8 cellular contexts compared by ENCODE assay signal in the genomic region with DNA sequence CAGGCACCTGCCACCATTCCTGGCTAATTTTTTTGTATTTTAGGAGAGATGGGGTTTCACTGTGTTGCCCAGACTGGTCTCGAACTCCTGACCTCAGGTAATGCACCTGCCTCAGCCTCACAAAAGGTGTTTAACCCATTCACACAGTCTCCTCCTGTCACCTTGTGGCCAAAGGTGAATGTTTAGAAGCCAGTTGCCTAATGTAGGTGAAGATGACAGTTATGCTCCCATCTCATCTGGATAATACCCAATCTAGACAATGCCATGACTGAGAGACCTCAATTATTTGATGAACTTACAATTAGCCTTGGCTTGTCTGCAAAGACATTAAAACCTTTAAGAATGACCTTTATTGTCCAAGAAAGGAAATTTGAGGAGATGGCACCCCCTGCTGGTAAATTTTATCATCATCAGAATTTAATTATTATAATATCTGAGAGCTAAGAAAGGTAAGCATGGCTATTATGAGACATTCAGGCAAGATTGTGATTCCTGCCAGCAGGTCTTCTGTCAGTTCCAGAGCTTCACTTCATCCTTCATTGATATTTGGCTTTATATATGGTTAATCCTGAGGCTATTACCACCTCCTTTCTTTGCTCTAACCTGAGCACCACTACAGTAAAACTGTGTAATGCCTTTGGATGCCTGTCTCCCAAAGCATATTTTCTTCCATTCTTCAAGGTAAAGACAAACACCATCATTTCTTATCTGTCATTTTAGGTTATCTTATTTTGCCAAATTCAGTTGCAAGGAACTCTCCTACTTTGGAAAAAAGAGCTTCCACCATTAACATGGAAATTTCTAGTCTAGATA.
DNase-seq lines count a peak whose midpoint lies in the region; ATAC-seq, FAIRE-seq and TF ChIP-seq lines count a peak whose summit lies in the region.

No MANE protein-coding gene starts in this region.

- H3K36me3 Mint-ChIP-seq in activated T-cell treated with anti-CD3 and anti-CD28 coated beads, Interleukin-2, amount 50 U/mL, for 72 hours (ENCODE audit: insufficient read depth in 2 of 2) = no peaks in the 10 kb centered on the region

- H3K27me3 Mint-ChIP-seq in activated T-cell treated with anti-CD3 and anti-CD28 coated beads, Interleukin-2, amount 50 U/mL, for 72 hours (ENCODE audit: low read depth) = peaks cover 24% of the 10 kb centered on the region

- H3K4me3 Mint-ChIP-seq in activated T-cell treated with anti-CD3 and anti-CD28 coated beads, Interleukin-2, amount 50 U/mL, for 72 hours = no peak overlapping the region

- H3K9me3 ChIP-seq in fibroblast of lung (ENCODE audit: control insufficient read depth, insufficient read depth, low read depth, low read length) (no peaks in the 10 kb centered on the region), pancreas (no peaks in the 10 kb centered on the region)

- H3K4me2 ChIP-seq in fibroblast of lung (ENCODE audit: extremely low read depth, insufficient read depth, low read length) = no peak overlapping the region

- peak; percentile 64 for FAIRE-seq in pancreas (lab: Jason Lieb, UNC)

- 18 to 25% methylated on average over 1 of the region's 1 CpG for WGBS in pancreas, 2 donors

- ATAC-seq in activated T-cell treated with anti-CD3 and anti-CD28 coated beads, Interleukin-2, amount 50 U/mL, for 72 hours (replicated peaks in 1 of 2) = peak; percentile 44 to 61
- ATAC-seq in HG03175 (IDR thresholded peaks at IDR 0.05; ENCODE audit: unreplicated experiment) (peak; percentile 49), pancreas (peak; percentile 43 to 75 (median 71)), GM18870 (IDR thresholded peaks at IDR 0.05; ENCODE audit: unreplicated experiment) (no peak)

- no peaks in the 10 kb centered on the region for H3K27me3 ChIP-seq in fibroblast of lung (ENCODE audit: control insufficient read depth, insufficient read depth, low read length)
- H3K27me3 ChIP-seq in pancreas = no peaks in the 10 kb centered on the region

- no peak overlapping the region for H3K9ac ChIP-seq in fibroblast of lung (ENCODE audit: insufficient read depth, low read length)

- no peaks in the 10 kb centered on the region for H3K4me1 Mint-ChIP-seq in activated T-cell treated with anti-CD3 and anti-CD28 coated beads, Interleukin-2, amount 50 U/mL, for 72 hours (ENCODE audit: low read depth)

- no peaks in the 10 kb centered on the region for H3K9me3 Mint-ChIP-seq in activated T-cell treated with anti-CD3 and anti-CD28 coated beads, Interleukin-2, amount 50 U/mL, for 72 hours

- H3K4me1 ChIP-seq in fibroblast of lung (ENCODE audit: control insufficient read depth, extremely low read depth, insufficient read depth, low read length) (no peaks in the 10 kb centered on the region), pancreas (no peaks in the 10 kb centered on the region)

- H3K4me3 ChIP-seq in fibroblast of lung (replicated peaks in 1 of 4; ENCODE audit: control extremely low read depth in 1 of 4, insufficient read depth in 1 of 4, low read depth in 3 of 4, low read length in 4 of 4) (no peak overlapping the region), pancreas (no peak overlapping the region)

- H3K27ac ChIP-seq in fibroblast of lung (ENCODE audit: insufficient read depth, low read length) (no peak overlapping the region), pancreas (no peak overlapping the region)

- intact Hi-C loops in pancreas (cut with DNase I) = loop anchor here in 2 of 3 donors (5.0 kb wide), 2 partner anchors 292 to 312 kb away; no protein-coding TSS in a partner anchor

- TF ChIP-seq CTCF in fibroblast of lung (conservative IDR thresholded peaks at IDR 0.05 in 1 of 2, IDR thresholded peaks at IDR 0.05 in 1 of 2; ENCODE audit: low read depth in 1 of 2, low read length in 2 of 2) (peak; percentile 36 to 44), pancreas (IDR thresholded peaks at IDR 0.05) (peak; percentile 29 to 62 (median 43))

- H4K20me1 ChIP-seq in fibroblast of lung (ENCODE audit: control insufficient read depth, extremely low read depth, insufficient read depth, low read length) = no peaks in the 10 kb centered on the region

- H3K36me3 ChIP-seq in fibroblast of lung (ENCODE audit: control insufficient read depth, insufficient read depth, low read length) (no peaks in the 10 kb centered on the region), pancreas (no peaks in the 10 kb centered on the region)

- H3K27ac Mint-ChIP-seq in activated T-cell treated with anti-CD3 and anti-CD28 coated beads, Interleukin-2, amount 50 U/mL, for 72 hours = no peak overlapping the region

- no peak overlapping the region for H2AFZ ChIP-seq in fibroblast of lung (ENCODE audit: low read length)

- no peaks in the 10 kb centered on the region for H3K79me2 ChIP-seq in fibroblast of lung (ENCODE audit: control insufficient read depth, insufficient read depth, low read length)

- DNase-seq in activated T-cell treated with anti-CD3 and anti-CD28 coated beads, Interleukin-2, amount 50 U/mL, for 72 hours = peak; percentile 4 to 28
- DNase-seq in activated T-cell treated with anti-CD3 and anti-CD28 coated beads, Interleukin-2, amount 50 U/mL, for 1 hour = no peak
- DNase-seq in RKO (ENCODE audit: low spot score) (peak; percentile 32), fibroblast of lung (ENCODE audit: low read depth in 2 of 2) (peak in 1 of 2 donors; percentile 54), pancreas (peak in 1 of 6 donors; percentile 13)
- DNase-seq in activated effector memory CD4-positive, alpha-beta T cell treated with anti-CD3 and anti-CD28 coated beads, Interleukin-2, amount 50 U/mL, for 16 hours = no peak

Comparison
In these comparisons a context has a peak if more than half of its experiments do, and no peak if none do; other contexts are left out.
1. DNase-seq: peak in activated T-cell treated with anti-CD3 and anti-CD28 coated beads, Interleukin-2, amount 50 U/mL, for 72 hours (2 of 2) and RKO (single experiment); none in activated T-cell treated with anti-CD3 and anti-CD28 coated beads, Interleukin-2, amount 50 U/mL, for 1 hour (single experiment) and activated effector memory CD4-positive, alpha-beta T cell treated with anti-CD3 and anti-CD28 coated beads, Interleukin-2, amount 50 U/mL, for 16 hours (single experiment).